ENCODE assay signal across 18 cellular contexts in genomic region chr4:37584087-37584486, GRCh38.
DNase-seq lines count a peak whose midpoint lies in the region; TF ChIP-seq lines count a peak whose summit lies in the region.
"Had no signal": no experiment of that assay in that cellular context is flagged by ENCODE, and none has a peak within 500 bp of the region (broad histone marks: within the 10 kb centered on the region; RNA-seq: fewer than 3 reads in every experiment).

No MANE protein-coding gene starts in this region.

- peaks cover 19% of the 10 kb centered on the region for H3K9me3 Mint-ChIP-seq in activated CD4-positive, alpha-beta T cell treated with anti-CD3 and anti-CD28 coated beads, Interleukin-2, amount 10 ng/mL, durations not matched to agents 24 days and 14 days
- H3K9me3 Mint-ChIP-seq in type B pancreatic cell: peaks cover 4% of the 10 kb centered on the region

- H3K27me3 ChIP-seq in muscle layer of duodenum (ENCODE audit: low read depth, low read length): no peaks in the 10 kb centered on the region
- H3K27me3 ChIP-seq: MG63 had no signal

- H3K27me3 Mint-ChIP-seq in activated CD4-positive, alpha-beta T cell treated with anti-CD3 and anti-CD28 coated beads, Interleukin-2, amount 10 ng/mL, durations not matched to agents 24 days and 14 days: peaks cover 15% of the 10 kb centered on the region
- peaks cover 3% of the 10 kb centered on the region for H3K27me3 Mint-ChIP-seq in type B pancreatic cell

- peak overlapping the region; percentile 70 for H3K27ac ChIP-seq in muscle layer of duodenum (ENCODE audit: low read length)
- H3K27ac ChIP-seq: 22Rv1, KMS-11, PC-9 had no signal

- intact Hi-C loops in activated CD4-positive, alpha-beta T cell treated with anti-CD3 and anti-CD28 coated beads, Interleukin-2, amount 10 ng/mL, durations not matched to agents 24 days and 14 days (cut with micrococcal nuclease): no loop called here

- TF ChIP-seq CTCF in epithelial cell of esophagus (IDR thresholded peaks at IDR 0.05; ENCODE audit: insufficient read depth, low read depth, low read length, missing control alignments) (no peak), type B pancreatic cell (conservative IDR thresholded peaks at IDR 0.05) (no peak)

- no peaks in the 10 kb centered on the region for H3K36me3 Mint-ChIP-seq in activated CD4-positive, alpha-beta T cell treated with anti-CD3 and anti-CD28 coated beads, Interleukin-2, amount 10 ng/mL, durations not matched to agents 24 days and 14 days (ENCODE audit: low read depth)
- peaks cover 21% of the 10 kb centered on the region for H3K36me3 Mint-ChIP-seq in type B pancreatic cell

- peak; percentile 45 for DNase-seq in activated CD4-positive, alpha-beta T cell treated with anti-CD3 and anti-CD28 coated beads, Interleukin-2, amount 10 ng/mL, durations not matched to agents 24 days and 14 days
- no peak for DNase-seq in activated CD4-positive, alpha-beta T cell treated with anti-CD3 and anti-CD28 coated beads, Interleukin-2, amount 50 U/mL, for 4 hours
- DNase-seq in epithelial cell of esophagus (ENCODE audit: low read depth) (peak; percentile 42), type B pancreatic cell (ENCODE audit: extremely low spot score, unreplicated experiment) (no peak), EL (no peak), DMS114 treated with DMSO at 0.1 percent for 48 hours (lab: John Stamatoyannopoulos, UW; ENCODE audit: unreplicated experiment) (no peak), NCI-H2171 (lab: John Stamatoyannopoulos, UW) (no peak)
- DNase-seq: DMS79, GDM1, HFFc6, MG63, NCI-H1105, NCI-H1694 treated with DMSO at 0.1 percent for 48 hours, PC-9 had no signal

- H3K4me3 Mint-ChIP-seq in activated CD4-positive, alpha-beta T cell treated with anti-CD3 and anti-CD28 coated beads, Interleukin-2, amount 10 ng/mL, durations not matched to agents 24 days and 14 days: no peak overlapping the region
- H3K4me3 Mint-ChIP-seq in type B pancreatic cell: peak overlapping the region; percentile 89
- H3K4me3 Mint-ChIP-seq: HFFc6 had no signal

- no peak overlapping the region for H3K4me3 ChIP-seq in epithelial cell of esophagus (ENCODE audit: low read length)
- H3K4me3 ChIP-seq in muscle layer of duodenum (ENCODE audit: low read depth in 1 of 2, low read length in 2 of 2): peak overlapping the region in 1 of 2 donors; percentile 38
- H3K4me3 ChIP-seq: MG63, PC-9 had no signal

- H3K36me3 ChIP-seq in muscle layer of duodenum (ENCODE audit: control insufficient read depth in 1 of 2, insufficient read depth in 2 of 2, low read length in 2 of 2): no peaks in the 10 kb centered on the region
- H3K36me3 ChIP-seq: MG63 had no signal

- no peak overlapping the region for H3K27ac Mint-ChIP-seq in activated CD4-positive, alpha-beta T cell treated with anti-CD3 and anti-CD28 coated beads, Interleukin-2, amount 10 ng/mL, durations not matched to agents 24 days and 14 days
- peak overlapping the region; percentile 98 for H3K27ac Mint-ChIP-seq in type B pancreatic cell
- H3K27ac Mint-ChIP-seq: CD14-positive monocyte, HFFc6 had no signal

- H3K4me1 Mint-ChIP-seq in activated CD4-positive, alpha-beta T cell treated with anti-CD3 and anti-CD28 coated beads, Interleukin-2, amount 10 ng/mL, durations not matched to agents 24 days and 14 days: peaks cover 6% of the 10 kb centered on the region
- peaks cover 9% of the 10 kb centered on the region for H3K4me1 Mint-ChIP-seq in type B pancreatic cell (ENCODE audit: unreplicated experiment)

- peaks cover 0 to 9% of the 10 kb centered on the region in 2 donors for H3K9me3 ChIP-seq in muscle layer of duodenum (ENCODE audit: control insufficient read depth in 1 of 2, low read length in 2 of 2)
- H3K9me3 ChIP-seq: MG63 had no signal

- H3K4me1 ChIP-seq in muscle layer of duodenum (ENCODE audit: control insufficient read depth in 1 of 2, insufficient read depth in 2 of 2, low read length in 2 of 2): no peaks in the 10 kb centered on the region

Comparison
In these comparisons a context has a peak if more than half of its experiments do, and no peak if none do; other contexts are left out.
1. DNase-seq: peak in activated CD4-positive, alpha-beta T cell treated with anti-CD3 and anti-CD28 coated beads, Interleukin-2, amount 10 ng/mL, durations not matched to agents 24 days and 14 days (single experiment) and epithelial cell of esophagus (single experiment); none in activated CD4-positive, alpha-beta T cell treated with anti-CD3 and anti-CD28 coated beads, Interleukin-2, amount 50 U/mL, for 4 hours (0 of 2), type B pancreatic cell (single experiment), EL (single experiment), DMS114 treated with DMSO at 0.1 percent for 48 hours (single experiment) and NCI-H2171 (single experiment).